ENCODE assay signal across 8 cellular contexts in the genomic region with DNA sequence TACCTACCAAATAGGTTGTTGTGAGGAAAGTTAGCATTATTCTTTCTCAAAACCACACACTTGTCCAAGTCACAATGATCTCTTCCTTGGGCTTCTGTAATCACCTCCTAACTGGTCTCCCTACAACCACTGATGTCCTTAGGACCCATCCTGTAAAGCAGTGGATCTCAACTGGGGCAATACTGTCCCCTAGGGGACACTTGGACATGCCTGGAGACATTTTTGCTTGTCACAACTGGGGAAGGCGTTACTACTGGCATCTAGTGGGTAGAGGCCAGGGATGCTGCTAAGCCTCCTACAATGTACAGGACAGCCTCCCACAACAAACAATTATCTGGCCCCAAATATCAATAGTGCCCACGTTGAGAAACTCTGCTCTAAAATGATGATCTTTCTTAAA.
DNase-seq lines count a peak whose midpoint lies in the region; ATAC-seq and TF ChIP-seq lines count a peak whose summit lies in the region.

No MANE protein-coding gene starts in this region.

- no peaks in the 10 kb centered on the region for H4K20me1 ChIP-seq in SK-N-SH (ENCODE audit: insufficient read depth)
- no peaks in the 10 kb centered on the region for H4K20me1 ChIP-seq in osteoblast (ENCODE audit: insufficient read depth, low read length)

- H3K27me3 ChIP-seq in SK-N-SH (ENCODE audit: insufficient read depth) (no peaks in the 10 kb centered on the region; the same call in 1 of the 2 replicates), osteoblast (ENCODE audit: insufficient read depth, low read length) (peaks cover 4% of the 10 kb centered on the region)

- H3K4me3 ChIP-seq in SK-N-SH (ENCODE audit: low read depth in 2 of 2, low read length in 1 of 2) (no peak overlapping the region), fibroblast of pulmonary artery (replicated peaks; ENCODE audit: low read depth, low read length) (no peak overlapping the region), osteoblast (ENCODE audit: insufficient read depth, low read length) (no peak overlapping the region)

- POLR2A ChIA-PET in SK-N-SH (lab: Yijun Ruan, JAX), result no interaction called here

- no peaks in the 10 kb centered on the region; a peak in 2 of 4 replicates for H3K4me1 ChIP-seq in SK-N-SH (ENCODE audit: control insufficient read depth in 1 of 2, insufficient read depth in 2 of 2, low read depth in 1 of 2, low read length in 1 of 2)
- H3K4me1 ChIP-seq in osteoblast (ENCODE audit: insufficient read depth, low read length), result no peaks in the 10 kb centered on the region

- no peaks in the 10 kb centered on the region for H3F3A ChIP-seq in SK-N-SH (replicated peaks; ENCODE audit: insufficient read depth)

- H3K27ac ChIP-seq in SK-N-SH (ENCODE audit: low read depth in 2 of 2, low read length in 1 of 2) (no peak overlapping the region), osteoblast (ENCODE audit: low read depth, low read length) (no peak overlapping the region)

- no peak for TF ChIP-seq EP300 in SK-N-SH (IDR thresholded peaks at IDR 0.05; ENCODE audit: borderline replicate concordance in 1 of 2, low read depth in 1 of 2, low read length in 1 of 2)

- H3K36me3 ChIP-seq in SK-N-SH (replicated peaks in 1 of 2; ENCODE audit: control insufficient read depth in 1 of 2, insufficient read depth in 2 of 2, low read length in 1 of 2) (no peaks in the 10 kb centered on the region), osteoblast (ENCODE audit: insufficient read depth, low read length) (no peaks in the 10 kb centered on the region)

- TF ChIP-seq RAD21 in SK-N-SH (IDR thresholded peaks at IDR 0.05; ENCODE audit: low read length), result peak; percentile 57

- CTCF ChIA-PET in SK-N-SH (lab: Yijun Ruan, JAX), result no interaction called here

- no peaks in the 10 kb centered on the region for H3K9me3 ChIP-seq in SK-N-SH
- no peaks in the 10 kb centered on the region for H3K9me3 ChIP-seq in osteoblast (ENCODE audit: low read depth, low read length)

- H3K9me2 ChIP-seq in SK-N-SH, result no peaks in the 10 kb centered on the region

- H3K4me2 ChIP-seq in SK-N-SH (no peak overlapping the region), osteoblast (ENCODE audit: insufficient read depth, low read length) (no peak overlapping the region)

- 23% methylated on average over 2 of the region's 2 CpGs for WGBS in SK-N-SH (ENCODE audit: low lambda C conversion rate)

- ATAC-seq in HG02885 (IDR thresholded peaks at IDR 0.05; ENCODE audit: poor library complexity, unreplicated experiment) (peak; percentile 76), GM19455 (IDR thresholded peaks at IDR 0.05; ENCODE audit: unreplicated experiment) (no peak)

- no peak overlapping the region for H2AFZ ChIP-seq in SK-N-SH (ENCODE audit: low read depth)
- H2AFZ ChIP-seq in osteoblast (ENCODE audit: low read length), result no peak overlapping the region

- peak; percentile 17 for DNase-seq in activated CD4-positive, alpha-beta T cell treated with anti-CD3 and anti-CD28 coated beads for 48 hours
- no peak for DNase-seq in activated CD4-positive, alpha-beta T cell treated with anti-CD3 and anti-CD28 coated beads for 4 hours
- DNase-seq in SK-N-SH (peak; percentile 12), fibroblast of pulmonary artery (ENCODE audit: low read depth) (peak; percentile 51), osteoblast (ENCODE audit: insufficient read length, low spot score, missing footprints) (no peak)
- DNase-seq in effector CD8-positive, alpha-beta T cell (lab: John Stamatoyannopoulos, UW), result no peak

- TF ChIP-seq CTCF in SK-N-SH (IDR thresholded peaks at IDR 0.05), result peak; percentile 50
- peak; percentile 45 for TF ChIP-seq CTCF in fibroblast of pulmonary artery (IDR thresholded peaks at IDR 0.05; ENCODE audit: low read length, missing control alignments)
- TF ChIP-seq CTCF in osteoblast (IDR thresholded peaks at IDR 0.05; ENCODE audit: extremely low read depth, low read depth, low read length), result peak; percentile 50

- H3K79me2 ChIP-seq in SK-N-SH (ENCODE audit: insufficient read depth) (no peaks in the 10 kb centered on the region), osteoblast (ENCODE audit: insufficient read depth, low read length) (no peaks in the 10 kb centered on the region)

- H3K9ac ChIP-seq in SK-N-SH, result no peak overlapping the region

TF ChIP-seq in SK-N-SH, 30 proteins besides CTCF, POLR2A, EP300 and RAD21:
- TF ChIP-seq, protein P1, sequence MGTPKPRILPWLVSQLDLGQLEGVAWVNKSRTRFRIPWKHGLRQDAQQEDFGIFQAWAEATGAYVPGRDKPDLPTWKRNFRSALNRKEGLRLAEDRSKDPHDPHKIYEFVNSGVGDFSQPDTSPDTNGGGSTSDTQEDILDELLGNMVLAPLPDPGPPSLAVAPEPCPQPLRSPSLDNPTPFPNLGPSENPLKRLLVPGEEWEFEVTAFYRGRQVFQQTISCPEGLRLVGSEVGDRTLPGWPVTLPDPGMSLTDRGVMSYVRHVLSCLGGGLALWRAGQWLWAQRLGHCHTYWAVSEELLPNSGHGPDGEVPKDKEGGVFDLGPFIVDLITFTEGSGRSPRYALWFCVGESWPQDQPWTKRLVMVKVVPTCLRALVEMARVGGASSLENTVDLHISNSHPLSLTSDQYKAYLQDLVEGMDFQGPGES (IDR thresholded peaks at IDR 0.05; ENCODE audit: low read depth, low read length), result no peak
- peak; percentile 31; the same call in 1 of the 2 replicates for TF ChIP-seq SMC3 (IDR thresholded peaks at IDR 0.05; ENCODE audit: low read depth, low read length)

Comparison
In these comparisons a context has a peak if more than half of its experiments do, and no peak if none do; other contexts are left out.
1. DNase-seq: peak in activated CD4-positive, alpha-beta T cell treated with anti-CD3 and anti-CD28 coated beads for 48 hours (single experiment), SK-N-SH (single experiment) and fibroblast of pulmonary artery (single experiment); none in activated CD4-positive, alpha-beta T cell treated with anti-CD3 and anti-CD28 coated beads for 4 hours (0 of 2), osteoblast (single experiment) and effector CD8-positive, alpha-beta T cell (single experiment).
2. Peak in every context shown above with its lines, with median percentiles within 50 percentile points of each other: CTCF ChIP-seq.